ENCODE assay signal across 15 cellular contexts in the genomic region with DNA sequence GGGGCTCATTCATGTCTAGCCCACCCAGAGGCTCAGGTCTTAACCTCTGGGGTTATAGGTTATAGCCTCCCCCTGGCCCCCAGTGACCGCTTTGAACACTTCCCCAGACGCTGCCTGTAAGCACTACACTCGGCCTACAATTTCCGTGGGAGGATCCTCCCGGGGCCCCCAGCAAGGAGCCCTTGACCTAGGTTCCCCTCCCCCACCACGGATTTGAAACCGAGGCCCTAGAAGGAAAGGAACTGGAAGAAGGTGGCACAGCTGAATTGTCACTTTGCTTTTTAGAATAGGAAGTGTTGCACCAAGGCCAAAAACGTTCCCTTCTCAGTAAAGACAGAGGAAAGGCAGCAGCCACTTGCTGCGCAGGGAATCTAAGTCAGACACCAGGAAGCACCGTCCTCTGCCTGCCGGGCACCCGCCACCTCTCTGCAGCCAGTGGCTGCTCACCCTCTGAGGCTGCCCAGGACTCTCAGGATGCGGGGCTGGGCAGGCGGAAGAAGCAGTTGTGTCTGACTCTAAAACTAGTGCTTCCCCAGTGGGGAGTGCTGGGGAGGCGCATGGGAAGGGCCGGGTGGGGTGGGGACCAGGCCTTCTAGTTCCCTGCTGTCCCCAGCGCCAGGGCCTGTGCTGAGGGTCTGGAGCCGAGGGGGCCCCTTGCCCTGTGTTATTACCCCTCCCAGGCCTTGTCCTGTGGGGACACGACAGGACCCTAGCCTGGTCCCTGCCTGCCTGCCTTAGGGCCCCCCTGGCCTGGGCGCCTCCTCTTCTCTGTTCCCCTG. TPM values are rescaled to one million over a fixed set of nuclear protein-coding genes. Genes with fewer than 3 reads are reported as not detected.
A peak's percentile ranks its signal among the peaks of the same experiment; 100 is the strongest.
DNase-seq lines count a peak whose midpoint lies in the region; ATAC-seq and TF ChIP-seq lines count a peak whose summit lies in the region.
"Had no signal": no experiment of that assay in that cellular context is flagged by ENCODE, and none has a peak within 500 bp of the region (broad histone marks: within the 10 kb centered on the region; RNA-seq: fewer than 3 reads in every experiment).

No MANE protein-coding gene starts in this region.

- ATAC-seq in activated CD8-positive, alpha-beta T cell treated with anti-CD3 and anti-CD28 coated beads, Interleukin-2, amount 10 ng/mL, durations not matched to agents 7 days and 5 days: peak; percentile 29
- no peak for ATAC-seq in activated CD8-positive, alpha-beta T cell treated with anti-CD3 and anti-CD28 coated beads for 36 hours
- peak; percentile 23 for ATAC-seq in left lobe of liver
- peak; percentile 40 for ATAC-seq in upper lobe of right lung
- no peak for ATAC-seq in GM21786 (IDR thresholded peaks at IDR 0.05; ENCODE audit: unreplicated experiment)
- ATAC-seq in GM19463 (IDR thresholded peaks at IDR 0.05; ENCODE audit: unreplicated experiment): no peak
- ATAC-seq: T-cell had no signal

- H3K4me3 Mint-ChIP-seq in activated CD8-positive, alpha-beta T cell treated with anti-CD3 and anti-CD28 coated beads, Interleukin-2, amount 10 ng/mL, durations not matched to agents 7 days and 5 days: no peak overlapping the region
- no peak overlapping the region for H3K4me3 Mint-ChIP-seq in activated CD8-positive, alpha-beta T cell treated with anti-CD3 and anti-CD28 coated beads for 36 hours
- H3K4me3 Mint-ChIP-seq: activated CD4-positive, alpha-beta T cell treated with anti-CD3 and anti-CD28 coated beads, Interleukin-2, amount 10 ng/mL, durations not matched to agents 24 days and 14 days; activated T-cell treated with anti-CD3 and anti-CD28 coated beads, Interleukin-2, amount 50 U/mL, for 24 hours; central memory CD8-positive, alpha-beta T cell; T-cell had no signal

- H3K27ac Mint-ChIP-seq in activated CD8-positive, alpha-beta T cell treated with anti-CD3 and anti-CD28 coated beads, Interleukin-2, amount 10 ng/mL, durations not matched to agents 7 days and 5 days: no peak overlapping the region
- H3K27ac Mint-ChIP-seq in activated CD8-positive, alpha-beta T cell treated with anti-CD3 and anti-CD28 coated beads for 36 hours: no peak overlapping the region
- H3K27ac Mint-ChIP-seq: activated CD4-positive, alpha-beta T cell treated with anti-CD3 and anti-CD28 coated beads, Interleukin-2, amount 10 ng/mL, durations not matched to agents 24 days and 14 days; activated T-cell treated with anti-CD3 and anti-CD28 coated beads, Interleukin-2, amount 50 U/mL, for 24 hours; T-cell had no signal

- H3K9me3 Mint-ChIP-seq in activated CD8-positive, alpha-beta T cell treated with anti-CD3 and anti-CD28 coated beads, Interleukin-2, amount 10 ng/mL, durations not matched to agents 7 days and 5 days (ENCODE audit: insufficient read depth): no peaks in the 10 kb centered on the region
- no peaks in the 10 kb centered on the region for H3K9me3 Mint-ChIP-seq in activated CD8-positive, alpha-beta T cell treated with anti-CD3 and anti-CD28 coated beads for 36 hours
- H3K9me3 Mint-ChIP-seq: activated CD4-positive, alpha-beta T cell treated with anti-CD3 and anti-CD28 coated beads, Interleukin-2, amount 10 ng/mL, durations not matched to agents 24 days and 14 days; activated T-cell treated with anti-CD3 and anti-CD28 coated beads, Interleukin-2, amount 50 U/mL, for 24 hours; central memory CD8-positive, alpha-beta T cell; T-cell had no signal

- no peaks in the 10 kb centered on the region for H3K9me3 ChIP-seq in upper lobe of right lung

- peaks cover 5% of the 10 kb centered on the region for H3K27me3 Mint-ChIP-seq in activated CD8-positive, alpha-beta T cell treated with anti-CD3 and anti-CD28 coated beads, Interleukin-2, amount 10 ng/mL, durations not matched to agents 7 days and 5 days (ENCODE audit: low read depth)
- peaks cover 19% of the 10 kb centered on the region for H3K27me3 Mint-ChIP-seq in activated CD8-positive, alpha-beta T cell treated with anti-CD3 and anti-CD28 coated beads for 36 hours

- POLR2A ChIA-PET in activated CD8-positive, alpha-beta T cell treated with anti-CD3 and anti-CD28 coated beads, Interleukin-2, amount 10 ng/mL, durations not matched to agents 7 days and 5 days (lab: Charles Lee): no interaction called here
- POLR2A ChIA-PET in activated CD8-positive, alpha-beta T cell treated with anti-CD3 and anti-CD28 coated beads for 36 hours (lab: Charles Lee): no interaction called here

- no peak overlapping the region for H3K27ac ChIP-seq in upper lobe of right lung

- no peaks in the 10 kb centered on the region for H3K36me3 Mint-ChIP-seq in activated CD8-positive, alpha-beta T cell treated with anti-CD3 and anti-CD28 coated beads, Interleukin-2, amount 10 ng/mL, durations not matched to agents 7 days and 5 days (ENCODE audit: low read depth)
- H3K36me3 Mint-ChIP-seq in activated CD8-positive, alpha-beta T cell treated with anti-CD3 and anti-CD28 coated beads for 36 hours (ENCODE audit: low read depth): no peaks in the 10 kb centered on the region
- H3K36me3 Mint-ChIP-seq: T-cell had no signal

- no peak for TF ChIP-seq CTCF in activated CD8-positive, alpha-beta T cell treated with anti-CD3 and anti-CD28 coated beads for 36 hours (IDR thresholded peaks at IDR 0.05)
- no peak for TF ChIP-seq CTCF in upper lobe of right lung (IDR thresholded peaks at IDR 0.05)
- TF ChIP-seq CTCF in foreskin fibroblast (IDR thresholded peaks at IDR 0.05; ENCODE audit: low read depth, low read length): no peak

- H3K4me1 ChIP-seq in upper lobe of right lung: peaks cover 7% of the 10 kb centered on the region

- no peaks in the 10 kb centered on the region for H3K36me3 ChIP-seq in upper lobe of right lung

- H3K27me3 ChIP-seq in upper lobe of right lung: no peaks in the 10 kb centered on the region

- intact Hi-C loops in activated CD8-positive, alpha-beta T cell treated with anti-CD3 and anti-CD28 coated beads for 36 hours (cut with micrococcal nuclease): no loop called here
- intact Hi-C loops in upper lobe of right lung (cut with DNase I): no loop called here

- CTCF ChIA-PET in activated CD8-positive, alpha-beta T cell treated with anti-CD3 and anti-CD28 coated beads, Interleukin-2, amount 10 ng/mL, durations not matched to agents 7 days and 5 days (lab: Charles Lee): interaction anchor here (1.2 kb wide), 1 partner anchor 27 kb away, joined by 4 read pairs; no protein-coding TSS in a partner anchor
- CTCF ChIA-PET in activated CD8-positive, alpha-beta T cell treated with anti-CD3 and anti-CD28 coated beads for 36 hours (lab: Charles Lee): interaction anchor here (0.5 to 1.2 kb wide), 2 partner anchors 27 to 423 kb away, joined by 3 read pairs; no protein-coding TSS in a partner anchor

- peaks cover 3% of the 10 kb centered on the region for H3K4me1 Mint-ChIP-seq in activated CD8-positive, alpha-beta T cell treated with anti-CD3 and anti-CD28 coated beads, Interleukin-2, amount 10 ng/mL, durations not matched to agents 7 days and 5 days (ENCODE audit: low read depth)
- H3K4me1 Mint-ChIP-seq in activated CD8-positive, alpha-beta T cell treated with anti-CD3 and anti-CD28 coated beads for 36 hours (ENCODE audit: low read depth): peaks cover 3% of the 10 kb centered on the region
- H3K4me1 Mint-ChIP-seq: activated CD4-positive, alpha-beta T cell treated with anti-CD3 and anti-CD28 coated beads, Interleukin-2, amount 10 ng/mL, durations not matched to agents 24 days and 14 days; central memory CD8-positive, alpha-beta T cell had no signal

- DNase-seq in activated CD8-positive, alpha-beta T cell treated with anti-CD3 and anti-CD28 coated beads, Interleukin-2, amount 10 ng/mL, durations not matched to agents 7 days and 5 days: no peak
- no peak for DNase-seq in activated CD8-positive, alpha-beta T cell treated with anti-CD3 and anti-CD28 coated beads for 36 hours
- DNase-seq in OCI-M1 (lab: John Stamatoyannopoulos, UW): peak; percentile 5
- DNase-seq in left lobe of liver (ENCODE audit: low spot score): no peak
- DNase-seq in upper lobe of right lung: no peak
- DNase-seq in foreskin fibroblast: no peak
- DNase-seq: activated T-cell treated with anti-CD3 and anti-CD28 coated beads, Interleukin-2, amount 50 U/mL, for 24 hours; Calu3; stimulated activated naive CD4-positive, alpha-beta T cell had no signal

- H3K4me3 ChIP-seq in upper lobe of right lung: no peak overlapping the region
- H3K4me3 ChIP-seq in foreskin fibroblast (ENCODE audit: low read depth in 1 of 2, low read length in 2 of 2): no peak overlapping the region

RNA-seq across cellular contexts. Expression of a gene that starts 7.9 kb away (rescaled TPM):
- total RNA-seq in activated CD8-positive, alpha-beta T cell treated with anti-CD3 and anti-CD28 coated beads, Interleukin-2, amount 10 ng/mL, durations not matched to agents 7 days and 5 days: not detected
- not detected for total RNA-seq in activated CD8-positive, alpha-beta T cell treated with anti-CD3 and anti-CD28 coated beads for 36 hours
- total RNA-seq in left lobe of liver (not detected), upper lobe of right lung (not detected)
- total RNA-seq: activated CD4-positive, alpha-beta T cell treated with anti-CD3 and anti-CD28 coated beads, Interleukin-2, amount 10 ng/mL, durations not matched to agents 24 days and 14 days; glomerular endothelial cell; T-cell had no signal

RNA-seq across cellular contexts. Expression of a gene that starts 41.6 kb away (rescaled TPM):
- total RNA-seq in activated CD8-positive, alpha-beta T cell treated with anti-CD3 and anti-CD28 coated beads, Interleukin-2, amount 10 ng/mL, durations not matched to agents 7 days and 5 days: 100 to 1,000 TPM in 1 of 2 experiments, 10 to 100 TPM in 1; 93.7 to 102 TPM
- 10 to 100 TPM; 70.1 to 73.9 TPM for total RNA-seq in activated CD8-positive, alpha-beta T cell treated with anti-CD3 and anti-CD28 coated beads for 36 hours
- total RNA-seq in left lobe of liver (22.8 TPM), upper lobe of right lung (60.6 TPM)

RNA-seq across cellular contexts. Expression of a gene that starts 53.4 kb away (rescaled TPM):
- total RNA-seq in activated CD8-positive, alpha-beta T cell treated with anti-CD3 and anti-CD28 coated beads, Interleukin-2, amount 10 ng/mL, durations not matched to agents 7 days and 5 days: 100 to 1,000 TPM; 528 to 569 TPM
- 100 to 1,000 TPM; 436 to 497 TPM for total RNA-seq in activated CD8-positive, alpha-beta T cell treated with anti-CD3 and anti-CD28 coated beads for 36 hours
- total RNA-seq in left lobe of liver (182 TPM), upper lobe of right lung (199 TPM)

Comparison
In these comparisons a context has a peak if more than half of its experiments do, and no peak if none do; other contexts are left out.
1. ATAC-seq: peak in activated CD8-positive, alpha-beta T cell treated with anti-CD3 and anti-CD28 coated beads, Interleukin-2, amount 10 ng/mL, durations not matched to agents 7 days and 5 days (single experiment), left lobe of liver (single experiment) and upper lobe of right lung (single experiment); none in activated CD8-positive, alpha-beta T cell treated with anti-CD3 and anti-CD28 coated beads for 36 hours (single experiment), GM21786 (single experiment) and GM19463 (single experiment).